ENCODE assay signal across 8 cellular contexts in the genomic region with DNA sequence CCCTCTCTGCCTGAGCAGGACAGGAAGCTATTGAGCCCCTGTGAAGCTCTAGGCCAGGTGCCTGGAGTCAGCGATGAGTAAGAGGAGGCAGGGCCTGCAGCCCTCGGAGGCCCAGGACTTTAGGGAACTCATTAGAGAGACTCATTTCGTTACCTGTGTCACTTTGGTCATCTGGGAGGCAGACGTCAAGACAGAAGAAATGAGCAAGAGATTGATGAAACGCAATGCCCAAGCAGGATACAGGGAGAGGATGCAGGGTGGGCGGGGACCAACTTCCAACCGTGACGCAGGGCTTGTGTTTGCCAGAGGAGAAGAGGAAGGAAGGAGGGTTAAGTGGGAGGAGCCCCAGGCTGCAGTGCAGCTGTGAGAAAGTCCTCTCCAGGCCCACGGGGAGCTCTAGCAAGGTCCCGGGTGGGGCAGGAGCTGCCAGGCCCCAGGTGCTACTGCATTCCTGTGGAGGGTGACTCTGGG. TPM values are rescaled to one million over a fixed set of nuclear protein-coding genes. Genes with fewer than 3 reads are reported as not detected.
DNase-seq lines count a peak whose midpoint lies in the region; ATAC-seq and TF ChIP-seq lines count a peak whose summit lies in the region.

No MANE protein-coding gene starts in this region.

- peak; percentile 52 for DNase-seq in ACHN
- peak; percentile 65 for DNase-seq in NCI-H460 (ENCODE audit: extremely low read depth, low read depth)
- no peak for DNase-seq in activated T-cell treated with anti-CD3 and anti-CD28 coated beads, Interleukin-2, amount 50 U/mL, for 4 hours
- DNase-seq in globus pallidus (ENCODE audit: low spot score), result peak; percentile 19
- DNase-seq in skeletal muscle cell (ENCODE audit: low read depth), result peak; percentile 34
- no peak for DNase-seq in MM.1S
- DNase-seq in RKO (ENCODE audit: low spot score), result no peak

- no peaks in the 10 kb centered on the region for H3K79me2 ChIP-seq in MM.1S (ENCODE audit: low read length)

- H3K9me3 ChIP-seq in MM.1S (replicated peaks; ENCODE audit: insufficient read depth, low read length), result no peaks in the 10 kb centered on the region

- H3K9ac ChIP-seq in MM.1S (ENCODE audit: low read length), result no peak overlapping the region

- no peak overlapping the region for H3K4me2 ChIP-seq in MM.1S (ENCODE audit: low read depth, low read length)

- H3K27me3 ChIP-seq in MM.1S (replicated peaks; ENCODE audit: insufficient read depth, low read length), result no peaks in the 10 kb centered on the region

- no peaks in the 10 kb centered on the region for H3K9me3 Mint-ChIP-seq in activated T-cell treated with anti-CD3 and anti-CD28 coated beads, Interleukin-2, amount 50 U/mL, for 4 hours

- no peaks in the 10 kb centered on the region for H3K36me3 ChIP-seq in MM.1S (replicated peaks; ENCODE audit: insufficient read depth, low read length)

- no peak overlapping the region for H2AFZ ChIP-seq in MM.1S (ENCODE audit: low read length)

- no peak overlapping the region for H3K27ac ChIP-seq in MM.1S (ENCODE audit: low read length)

- H3K9me2 ChIP-seq in MM.1S (replicated peaks; ENCODE audit: insufficient read depth, low read length), result no peaks in the 10 kb centered on the region

- H3K4me3 Mint-ChIP-seq in activated T-cell treated with anti-CD3 and anti-CD28 coated beads, Interleukin-2, amount 50 U/mL, for 4 hours, result peak overlapping the region; percentile 62

- TF ChIP-seq CTCF in MM.1S (IDR thresholded peaks at IDR 0.05; ENCODE audit: low read length), result no peak

- no peaks in the 10 kb centered on the region for H3K4me1 ChIP-seq in MM.1S (ENCODE audit: low read length)

- peaks cover 29% of the 10 kb centered on the region for H3K4me1 Mint-ChIP-seq in activated T-cell treated with anti-CD3 and anti-CD28 coated beads, Interleukin-2, amount 50 U/mL, for 4 hours (ENCODE audit: low read depth)

- H4K20me1 ChIP-seq in MM.1S (ENCODE audit: insufficient read depth, low read length), result no peaks in the 10 kb centered on the region

- ATAC-seq in GM19351 (IDR thresholded peaks at IDR 0.05; ENCODE audit: unreplicated experiment), result peak; percentile 67
- ATAC-seq in activated T-cell treated with anti-CD3 and anti-CD28 coated beads, Interleukin-2, amount 50 U/mL, for 4 hours, result peak; percentile 69 to 77

- H3F3A ChIP-seq in MM.1S (ENCODE audit: insufficient read depth, low read length), result no peaks in the 10 kb centered on the region

- no peaks in the 10 kb centered on the region for H3K27me3 Mint-ChIP-seq in activated T-cell treated with anti-CD3 and anti-CD28 coated beads, Interleukin-2, amount 50 U/mL, for 4 hours (ENCODE audit: low read depth)

- in situ Hi-C loops in ACHN (cut with HindIII; ENCODE audit: low pct_ligation_motif_present, low pct_unique_long_range_greater_than_20kb, low sequenced_read_pairs), result no loop called here

- H3K36me3 Mint-ChIP-seq in activated T-cell treated with anti-CD3 and anti-CD28 coated beads, Interleukin-2, amount 50 U/mL, for 4 hours (ENCODE audit: insufficient read depth), result no peaks in the 10 kb centered on the region

- no peak overlapping the region for H3K4me3 ChIP-seq in skeletal muscle cell (ENCODE audit: low read depth, low read length)
- H3K4me3 ChIP-seq in MM.1S (ENCODE audit: low read length), result no peak overlapping the region

RNA-seq across cellular contexts. Expression of a gene that starts 26.4 kb away (rescaled TPM):
- 10.8 and 18.3 TPM in 2 replicates for total RNA-seq in NCI-H460 (2014; rRNA removed; shearing (Covaris generic))
- polyA plus RNA-seq in NCI-H460 (2014; cell fraction: nucleus; rRNA removed), result 8.3 and 12.8 TPM in 2 replicates
- 10 to 100 TPM; 23.7 to 25.7 (median 25.0) TPM for total RNA-seq in activated T-cell treated with anti-CD3 and anti-CD28 coated beads, Interleukin-2, amount 50 U/mL, for 4 hours

Comparison
In these comparisons a context has a peak if more than half of its experiments do, and no peak if none do; other contexts are left out.
1. DNase-seq: peak in ACHN (single experiment), NCI-H460 (single experiment), globus pallidus (single experiment) and skeletal muscle cell (single experiment); none in activated T-cell treated with anti-CD3 and anti-CD28 coated beads, Interleukin-2, amount 50 U/mL, for 4 hours (single experiment), MM.1S (single experiment) and RKO (single experiment).